ENCODE assay signal across 8 cellular contexts in the genomic region with DNA sequence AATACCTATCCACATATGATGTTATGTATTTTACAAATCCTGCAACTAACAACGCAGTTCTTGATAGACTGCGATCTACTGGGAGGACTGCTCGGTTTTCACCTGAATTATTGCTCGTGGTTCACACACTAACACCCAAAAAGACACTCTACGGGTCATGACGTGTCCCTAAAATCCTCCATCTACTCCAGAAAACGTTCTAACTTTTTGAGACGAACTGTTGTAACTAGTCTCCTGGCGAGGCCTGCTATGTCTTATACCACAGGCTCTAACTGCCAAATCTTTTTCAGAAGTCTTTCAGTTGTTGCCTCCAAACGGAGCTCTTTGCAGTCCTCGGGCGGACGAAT.
DNase-seq lines count a peak whose midpoint lies in the region; ATAC-seq and TF ChIP-seq lines count a peak whose summit lies in the region.

No MANE protein-coding gene starts in this region.

- H4K8ac ChIP-seq in IMR-90 (ENCODE audit: low read depth in 2 of 2, low read length in 2 of 2): peak overlapping the region; percentile 0 to 58; a peak in 1 of 4 replicates

- peaks cover 63% of the 10 kb centered on the region for H3K4me1 Mint-ChIP-seq in dendritic cell treated with granulocyte-macrophage colony-stimulating factor and Interleukin-4, amounts not matched to agents 40 ng/mL and 50 ng/mL, for 4 days (ENCODE audit: low read depth)
- H3K4me1 Mint-ChIP-seq in nephron progenitor cell: peaks cover 48% of the 10 kb centered on the region

- H3K27ac Mint-ChIP-seq in dendritic cell treated with granulocyte-macrophage colony-stimulating factor and Interleukin-4, amounts not matched to agents 40 ng/mL and 50 ng/mL, for 4 days: peak overlapping the region; percentile 85
- H3K27ac Mint-ChIP-seq in nephron progenitor cell: peak overlapping the region; percentile 45

- H3K14ac ChIP-seq in IMR-90 (replicated peaks; ENCODE audit: low read depth, low read length): peak overlapping the region; percentile 25

- peak overlapping the region; percentile 71 for H3K9ac ChIP-seq in IMR-90 (ENCODE audit: low read depth, low read length)

- dilution Hi-C loops in IMR-90 (cut with HindIII; ENCODE audit: low sequenced_read_pairs, unreplicated experiment): no loop called here

- no peaks in the 10 kb centered on the region for H3K27me3 ChIP-seq in IMR-90 (ENCODE audit: control insufficient read depth, insufficient read depth, low read length)

- H3K4ac ChIP-seq in IMR-90 (ENCODE audit: low read depth, low read length): peak overlapping the region; percentile 56

- peaks cover 32% of the 10 kb centered on the region for H3K36me3 Mint-ChIP-seq in dendritic cell treated with granulocyte-macrophage colony-stimulating factor and Interleukin-4, amounts not matched to agents 40 ng/mL and 50 ng/mL, for 4 days (ENCODE audit: low read depth)
- peaks cover 14% of the 10 kb centered on the region for H3K36me3 Mint-ChIP-seq in nephron progenitor cell (ENCODE audit: low read depth)

- no peak for TF ChIP-seq CTCF in C4-2B (conservative IDR thresholded peaks at IDR 0.05)
- no peak for TF ChIP-seq CTCF in IMR-90 (conservative IDR thresholded peaks at IDR 0.05; ENCODE audit: low read depth, low read length)
- TF ChIP-seq CTCF in nephron progenitor cell (IDR thresholded peaks at IDR 0.05): no peak

- no peak for TF ChIP-seq RAD21 in IMR-90 (IDR thresholded peaks at IDR 0.05; ENCODE audit: low read length)

- no TSS peak for BruUV-seq in IMR-90 (replicated peaks; lab: Mats Ljungman, UMichigan)

- peak overlapping the region; percentile 67 for H3K56ac ChIP-seq in IMR-90 (ENCODE audit: extremely low read depth, insufficient read depth, low read length)

- H2BK15ac ChIP-seq in IMR-90 (ENCODE audit: low read depth, low read length): peak overlapping the region; percentile 12; the same call in 1 of the 3 replicates

- peaks cover 19% of the 10 kb centered on the region; the same call in 1 of the 2 replicates for H4K20me1 ChIP-seq in IMR-90 (ENCODE audit: insufficient read depth, low read length)

- peaks cover 7% of the 10 kb centered on the region for H3K4me1 ChIP-seq in IMR-90 (ENCODE audit: control insufficient read depth, insufficient read depth, low read length)

- peak overlapping the region; percentile 2; the same call in 1 of the 2 replicates for H2BK20ac ChIP-seq in IMR-90 (ENCODE audit: low read depth, low read length)

- H2BK120ac ChIP-seq in IMR-90 (ENCODE audit: low read depth, low read length): peak overlapping the region; percentile 50

- peak overlapping the region; percentile 87 for H2AFZ ChIP-seq in IMR-90 (replicated peaks; ENCODE audit: low read length, poor library complexity)

- no peaks in the 10 kb centered on the region; the same call in 1 of the 2 replicates for H3K9me3 ChIP-seq in IMR-90 (ENCODE audit: control insufficient read depth, insufficient read depth, low read length)

- CTCF ChIA-PET in IMR-90 (lab: Yijun Ruan, JAX): no interaction called here

- in situ Hi-C loops in IMR-90 (cut with MboI; ENCODE audit: low sequenced_read_pairs): no loop called here

- H3K9me3 Mint-ChIP-seq in dendritic cell treated with granulocyte-macrophage colony-stimulating factor and Interleukin-4, amounts not matched to agents 40 ng/mL and 50 ng/mL, for 4 days: no peaks in the 10 kb centered on the region
- H3K9me3 Mint-ChIP-seq in nephron progenitor cell: no peaks in the 10 kb centered on the region

- H3K27me3 Mint-ChIP-seq in dendritic cell treated with granulocyte-macrophage colony-stimulating factor and Interleukin-4, amounts not matched to agents 40 ng/mL and 50 ng/mL, for 4 days: peaks cover 11% of the 10 kb centered on the region
- peaks cover 54% of the 10 kb centered on the region for H3K27me3 Mint-ChIP-seq in nephron progenitor cell (ENCODE audit: low read depth, poor library complexity)

- H3K23ac ChIP-seq in IMR-90 (ENCODE audit: low read depth, low read length): peak overlapping the region; percentile 69; the same call in 1 of the 2 replicates

- H2BK5ac ChIP-seq in IMR-90 (ENCODE audit: low read depth, low read length, poor library complexity, severe bottlenecking): peak overlapping the region; percentile 90

- H3K27ac ChIP-seq in C4-2B (peak overlapping the region; percentile 100), IMR-90 (ENCODE audit: insufficient read depth, low read length) (peak overlapping the region; percentile 95)

- no peak for TF ChIP-seq POLR2A in IMR-90 (IDR thresholded peaks at IDR 0.05; ENCODE audit: low read depth, low read length)

- WGBS in IMR-90 (ENCODE audit: extremely low coverage in 2 of 2, insufficient read length in 1 of 2), 2 experiments: 9% methylated on average over 11 of the region's 13 CpGs; no CpG with 5 or more reads in 1 of the 2 experiments

- peak overlapping the region; percentile 76 for H3K4me3 ChIP-seq in IMR-90 (ENCODE audit: insufficient read depth, low read depth, low read length)

- intact Hi-C loops in IMR-90 (cut with micrococcal nuclease): loop anchor here (10.0 kb wide), 2 partner anchors 291 to 791 kb away; no protein-coding TSS in a partner anchor
- intact Hi-C loops in dendritic cell treated with granulocyte-macrophage colony-stimulating factor and Interleukin-4, amounts not matched to agents 40 ng/mL and 50 ng/mL, for 4 days (cut with micrococcal nuclease): loop anchor here (2.0 kb wide), 1 partner anchor 41 kb away; no protein-coding TSS in a partner anchor

- H3K4me2 ChIP-seq in IMR-90 (ENCODE audit: low read depth, low read length): peak overlapping the region; percentile 90

- peak overlapping the region; percentile 93 for H2AK9ac ChIP-seq in IMR-90 (replicated peaks; ENCODE audit: low read depth, low read length, poor library complexity)

- no peak for ATAC-seq in IMR-90 (ENCODE audit: low read depth)

- H4K5ac ChIP-seq in IMR-90 (ENCODE audit: low read depth, low read length): peak overlapping the region; percentile 11

- peaks cover 5% of the 10 kb centered on the region; the same call in 1 of the 2 replicates for H3K36me3 ChIP-seq in IMR-90 (ENCODE audit: control insufficient read depth, insufficient read depth, low read length)

- H4K91ac ChIP-seq in IMR-90 (ENCODE audit: insufficient read depth, low read depth, low read length): peak overlapping the region; percentile 13; the same call in 1 of the 2 replicates

- no peak for DNase-seq in IMR-90
- no peak for DNase-seq in nephron progenitor cell
- no peak for DNase-seq in NOMO-1 (lab: John Stamatoyannopoulos, UW; ENCODE audit: unreplicated experiment in 2 of 2)
- DNase-seq in RKO (ENCODE audit: low spot score): no peak
- DNase-seq in HPDE6-E6E7 (ENCODE audit: extremely low spot score): no peak
- DNase-seq in epidermal melanocyte (ENCODE audit: insufficient read length, low spot score): no peak

- H3K18ac ChIP-seq in IMR-90 (ENCODE audit: low read depth, low read length): peak overlapping the region; percentile 57; the same call in 1 of the 2 replicates

- H3K4me3 Mint-ChIP-seq in dendritic cell treated with granulocyte-macrophage colony-stimulating factor and Interleukin-4, amounts not matched to agents 40 ng/mL and 50 ng/mL, for 4 days: peak overlapping the region; percentile 90
- peak overlapping the region; percentile 82 for H3K4me3 Mint-ChIP-seq in nephron progenitor cell

- peak overlapping the region; percentile 49 for H2AK5ac ChIP-seq in IMR-90 (ENCODE audit: low read depth, low read length)

- peaks cover 17 to 41% of the 10 kb centered on the region in 2 experiments for H3K79me1 ChIP-seq in IMR-90 (ENCODE audit: low read depth in 1 of 2, low read length in 2 of 2)

- POLR2A ChIA-PET in IMR-90 (lab: Charles Lee; ENCODE audit: unreplicated experiment): interaction anchor here (1.0 to 2.1 kb wide), 3 partner anchors 9 to 406 kb away, joined by 3 to 10 read pairs (median 9); no protein-coding TSS in a partner anchor

- peaks cover 11% of the 10 kb centered on the region for H3K9me1 ChIP-seq in IMR-90 (ENCODE audit: insufficient read depth, low read length)

TF ChIP-seq in IMR-90, 13 proteins besides CTCF, POLR2A, EP300 and RAD21:
- no peak for TF ChIP-seq BHLHE40 (IDR thresholded peaks at IDR 0.05; ENCODE audit: low read depth, low read length)
